ENCODE assay signal across 19 cellular contexts in the genomic region with DNA sequence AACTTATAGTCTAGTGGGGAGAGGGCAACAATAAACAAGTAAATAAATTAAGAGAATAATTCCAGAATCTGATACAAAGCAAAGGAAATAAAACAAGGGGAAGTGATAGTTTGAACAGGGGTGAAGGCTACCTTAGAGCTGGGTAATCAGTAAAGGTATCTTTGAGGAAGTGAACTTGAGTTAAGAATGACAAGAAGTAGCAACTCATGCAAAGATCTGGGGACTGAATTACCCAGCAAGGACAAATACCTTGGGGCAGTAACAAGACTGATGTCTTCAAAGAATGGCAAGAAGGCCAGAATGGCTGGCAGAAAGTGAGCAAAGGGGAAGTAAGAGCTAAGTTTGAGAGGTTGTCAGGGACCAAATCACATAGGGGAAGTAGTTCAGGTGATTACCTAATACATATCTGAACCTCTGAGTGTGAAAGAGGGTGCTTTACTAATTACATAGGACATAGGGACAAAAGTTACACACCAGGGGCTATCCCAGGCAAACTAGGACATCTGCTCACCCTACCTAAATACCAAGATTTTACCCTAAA.
DNase-seq lines count a peak whose midpoint lies in the region; ATAC-seq, FAIRE-seq and TF ChIP-seq lines count a peak whose summit lies in the region.
"Had no signal": no experiment of that assay in that cellular context is flagged by ENCODE, and none has a peak within 500 bp of the region (broad histone marks: within the 10 kb centered on the region; RNA-seq: fewer than 3 reads in every experiment).

No MANE protein-coding gene starts in this region.

- no peak for TF ChIP-seq POLR2A in GM12892 (IDR thresholded peaks at IDR 0.05; ENCODE audit: low read depth, low read length)
- TF ChIP-seq POLR2A in NB4 (IDR thresholded peaks at IDR 0.05; ENCODE audit: extremely low read depth, insufficient read length): no peak

- no peak for TF ChIP-seq CTCF in NB4 (IDR thresholded peaks at IDR 0.05; ENCODE audit: low read depth, low read length)

- H3K27ac Mint-ChIP-seq in stimulated activated memory B cell treated with anti-CD40 and anti-IgM and Interleukin-4, amounts not matched to agents 10 μg/mL and 1 μg/mL and 100 μg/mL, for 72 hours: no peak overlapping the region
- H3K27ac Mint-ChIP-seq: B cell had no signal

- ATAC-seq in GM21423 (IDR thresholded peaks at IDR 0.05; ENCODE audit: unreplicated experiment) (peak; percentile 65), HG03520 (IDR thresholded peaks at IDR 0.05; ENCODE audit: unreplicated experiment) (no peak)
- peak; percentile 24 for ATAC-seq in stimulated activated memory B cell treated with anti-CD40 and anti-IgM and Interleukin-4, amounts not matched to agents 10 μg/mL and 1 μg/mL and 100 μg/mL, for 72 hours

- no peak for DNase-seq in GM12892 (ENCODE audit: insufficient read length)
- peak; percentile 13 for DNase-seq in NB4 (ENCODE audit: low read depth)
- DNase-seq in NCI-H526 (lab: John Stamatoyannopoulos, UW): no peak
- DNase-seq in COLO668 (lab: John Stamatoyannopoulos, UW; ENCODE audit: unreplicated experiment): no peak
- DNase-seq: ACHN, DMS 273 treated with DMSO at 0.1 percent for 48 hours, HCEC 1CT, KG1, NCI-H1417, NCI-H2029, NCI-H2171 treated with DMSO at 0.1 percent for 48 hours, NCI-H510A treated with DMSO at 0.1 percent for 48 hours, OCI-M1, RPMI8226, SW 1271 had no signal

- H3K36me3 Mint-ChIP-seq in stimulated activated memory B cell treated with anti-CD40 and anti-IgM and Interleukin-4, amounts not matched to agents 10 μg/mL and 1 μg/mL and 100 μg/mL, for 72 hours: no peaks in the 10 kb centered on the region

- FAIRE-seq in GM12892 (lab: Jason Lieb, UNC): peak; percentile 27

- H3K4me3 ChIP-seq in NB4 (ENCODE audit: low read depth, low read length): no peak overlapping the region

- H3K27me3 Mint-ChIP-seq in stimulated activated memory B cell treated with anti-CD40 and anti-IgM and Interleukin-4, amounts not matched to agents 10 μg/mL and 1 μg/mL and 100 μg/mL, for 72 hours: peaks cover 13% of the 10 kb centered on the region

- no peaks in the 10 kb centered on the region for H3K9me3 Mint-ChIP-seq in stimulated activated memory B cell treated with anti-CD40 and anti-IgM and Interleukin-4, amounts not matched to agents 10 μg/mL and 1 μg/mL and 100 μg/mL, for 72 hours

- H3K4me1 Mint-ChIP-seq in stimulated activated memory B cell treated with anti-CD40 and anti-IgM and Interleukin-4, amounts not matched to agents 10 μg/mL and 1 μg/mL and 100 μg/mL, for 72 hours: no peaks in the 10 kb centered on the region
- H3K4me1 Mint-ChIP-seq: B cell had no signal

- no peak overlapping the region for H3K4me3 Mint-ChIP-seq in stimulated activated memory B cell treated with anti-CD40 and anti-IgM and Interleukin-4, amounts not matched to agents 10 μg/mL and 1 μg/mL and 100 μg/mL, for 72 hours
- H3K4me3 Mint-ChIP-seq: B cell had no signal
